Comparison of ENCODE assay signal across 17 cellular contexts in genomic region chr1:208145167-208145566, GRCh38.
"Had no signal": no experiment of that assay in that cellular context is flagged by ENCODE, and none has a peak within 500 bp of the region (broad histone marks: within the 10 kb centered on the region; RNA-seq: fewer than 3 reads in every experiment).

No MANE protein-coding gene starts in this region.

- H3K36me3 Mint-ChIP-seq: immature natural killer cell; naive thymus-derived CD8-positive, alpha-beta T cell had no signal

- H3K27me3 ChIP-seq: colonic mucosa, foreskin keratinocyte, stomach, upper lobe of left lung had no signal

- H3K4me1 Mint-ChIP-seq: immature natural killer cell; naive thymus-derived CD8-positive, alpha-beta T cell had no signal

- H3K4me3 Mint-ChIP-seq: endodermal cell; immature natural killer cell; naive thymus-derived CD8-positive, alpha-beta T cell had no signal

- H3K27ac ChIP-seq: colonic mucosa, foreskin keratinocyte had no signal

- H3K9me3 Mint-ChIP-seq: endodermal cell; immature natural killer cell; naive thymus-derived CD8-positive, alpha-beta T cell had no signal

- H3K27me3 Mint-ChIP-seq: naive thymus-derived CD8-positive, alpha-beta T cell had no signal

- H3K4me1 ChIP-seq: foreskin keratinocyte had no signal

- H3K4me3 ChIP-seq: colonic mucosa, mucosa of descending colon, stomach, upper lobe of left lung had no signal

- H3K27ac Mint-ChIP-seq: immature natural killer cell; naive thymus-derived CD8-positive, alpha-beta T cell had no signal

- H3K36me3 ChIP-seq: colonic mucosa had no signal

- DNase-seq: cerebellar nuclear complex; colonic mucosa; dermis blood vessel endothelial cell; effector CD4-positive, alpha-beta T cell; endodermal cell; erythroblast; foreskin keratinocyte; immature natural killer cell; mammary epithelial cell; mucosa of descending colon; naive thymus-derived CD8-positive, alpha-beta T cell; posterior cingulate gyrus; small intestine; stimulated activated CD4-positive, alpha-beta T cell treated with anti-CD3 and anti-CD28 coated beads, Interleukin-12 subunit alpha, Interleukin-12 subunit beta, amount 100 ng/mL, for 4 hours; stimulated activated naive CD4-positive, alpha-beta T cell; stomach; upper lobe of left lung had no signal

- H3K9me3 ChIP-seq: colonic mucosa, mucosa of descending colon, stomach, upper lobe of left lung had no signal

- ATAC-seq: foreskin keratinocyte; mucosa of descending colon; naive thymus-derived CD8-positive, alpha-beta T cell had no signal
